In genomic region chr10:9860045-9860444, GRCh38 we compare ENCODE assay signal across 29 cellular contexts.
"Had no signal": no experiment of that assay in that cellular context is flagged by ENCODE, and none has a peak within 500 bp of the region (broad histone marks: within the 10 kb centered on the region; RNA-seq: fewer than 3 reads in every experiment).

No MANE protein-coding gene starts in this region.

- H3K27me3 Mint-ChIP-seq: dendritic cell treated with granulocyte-macrophage colony-stimulating factor and Interleukin-4, amounts not matched to agents 40 ng/mL and 50 ng/mL, for 4 days; stimulated activated memory B cell treated with anti-CD40 and anti-IgM and Interleukin-4, amounts not matched to agents 10 μg/mL and 1 μg/mL and 100 μg/mL, for 72 hours; type B pancreatic cell had no signal

- H3K4me1 Mint-ChIP-seq: endodermal cell; immature natural killer cell; naive thymus-derived CD4-positive, alpha-beta T cell; nephron; stimulated activated memory B cell treated with anti-CD40 and anti-IgM and Interleukin-4, amounts not matched to agents 10 μg/mL and 1 μg/mL and 100 μg/mL, for 72 hours had no signal

- H3K27ac Mint-ChIP-seq: dendritic cell treated with granulocyte-macrophage colony-stimulating factor and Interleukin-4, amounts not matched to agents 40 ng/mL and 50 ng/mL, for 4 days; endodermal cell; immature natural killer cell; naive thymus-derived CD4-positive, alpha-beta T cell; nephron; stimulated activated memory B cell treated with anti-CD40 and anti-IgM and Interleukin-4, amounts not matched to agents 10 μg/mL and 1 μg/mL and 100 μg/mL, for 72 hours; type B pancreatic cell had no signal

- H3K27me3 ChIP-seq: colonic mucosa, ovary, sigmoid colon, testis, tibial artery had no signal

- H3K36me3 Mint-ChIP-seq: immature natural killer cell; stimulated activated memory B cell treated with anti-CD40 and anti-IgM and Interleukin-4, amounts not matched to agents 10 μg/mL and 1 μg/mL and 100 μg/mL, for 72 hours; type B pancreatic cell had no signal

- H3K4me3 Mint-ChIP-seq: dendritic cell treated with granulocyte-macrophage colony-stimulating factor and Interleukin-4, amounts not matched to agents 40 ng/mL and 50 ng/mL, for 4 days; endodermal cell; immature natural killer cell; naive thymus-derived CD4-positive, alpha-beta T cell; nephron; stimulated activated memory B cell treated with anti-CD40 and anti-IgM and Interleukin-4, amounts not matched to agents 10 μg/mL and 1 μg/mL and 100 μg/mL, for 72 hours; type B pancreatic cell had no signal

- ATAC-seq: esophagus mucosa; left lobe of liver; naive thymus-derived CD4-positive, alpha-beta T cell; psoas muscle; right cardiac atrium; stimulated activated memory B cell treated with anti-CD40 and anti-IgM and Interleukin-4, amounts not matched to agents 10 μg/mL and 1 μg/mL and 100 μg/mL, for 72 hours; stimulated activated naive CD8-positive, alpha-beta T cell treated with anti-CD3 and anti-CD28 coated beads, Interleukin-15, Interleukin-2, amounts not matched to agents 100 U/mL and 50 U/mL, for 24 hours had no signal

- H3K9me3 Mint-ChIP-seq: type B pancreatic cell had no signal

- DNase-seq: caudate nucleus; colonic mucosa; effector CD8-positive, alpha-beta T cell; endodermal cell; hypothalamus; immature natural killer cell; mesendoderm; midbrain; naive thymus-derived CD4-positive, alpha-beta T cell; nucleus accumbens; ovary; posterior cingulate gyrus; psoas muscle; right cardiac atrium; sigmoid colon; small intestine; stimulated activated CD4-positive, alpha-beta T cell treated with anti-CD3 and anti-CD28 coated beads, Interleukin-2, amount 100 ng/mL, for 24 hours; stimulated activated CD4-positive, alpha-beta T cell treated with anti-CD3 and anti-CD28 coated beads, Interleukin-4, amount 100 ng/mL, for 24 hours; stimulated activated naive CD8-positive, alpha-beta T cell treated with anti-CD3 and anti-CD28 coated beads, Interleukin-15, Interleukin-2, amounts not matched to agents 100 U/mL and 50 U/mL, for 24 hours; substantia nigra; testis; tibial artery had no signal

- H3K4me3 ChIP-seq: colonic mucosa, ovary, psoas muscle, sigmoid colon, testis, tibial artery had no signal

- H3K27ac ChIP-seq: colonic mucosa, epithelial cell of prostate, ovary, psoas muscle, sigmoid colon, testis, tibial artery had no signal

- H3K9me3 ChIP-seq: colonic mucosa, ovary, psoas muscle, sigmoid colon, testis, tibial artery had no signal

- H3K36me3 ChIP-seq: colonic mucosa, ovary, sigmoid colon, tibial artery had no signal

- H3K4me1 ChIP-seq: colonic mucosa, psoas muscle, sigmoid colon, testis, tibial artery had no signal
